In the genomic region with DNA sequence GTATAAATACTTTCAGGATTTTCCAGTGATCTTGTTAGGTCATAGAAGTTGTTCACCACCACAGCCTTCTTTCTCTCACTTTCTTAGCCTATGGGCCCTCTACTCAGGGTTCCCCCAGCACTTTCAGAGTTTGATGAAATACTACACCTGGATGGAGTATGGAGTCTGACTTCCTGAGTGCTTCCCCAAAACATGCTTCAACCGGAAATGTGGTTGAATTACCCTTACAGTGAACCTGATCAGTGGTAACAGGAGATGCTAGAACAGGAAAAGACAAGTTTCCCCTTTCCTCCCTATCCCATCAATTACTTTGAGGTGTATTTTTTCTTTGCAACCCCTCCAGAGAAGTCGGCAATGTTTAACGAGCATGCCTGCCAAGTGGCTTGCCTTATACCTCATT, we compare ENCODE assay signal across 1 cellular context.
TF ChIP-seq lines count a peak whose summit lies in the region.

No MANE protein-coding gene starts in this region.

TF ChIP-seq in GM23338, 12 proteins besides CTCF, POLR2A, EP300 and RAD21 (continued from another document):
- no peak for TF ChIP-seq ZNF462 (CRISPR knock-in tag; IDR thresholded peaks at IDR 0.05)
- no peak for TF ChIP-seq STAT1 (IDR thresholded peaks at IDR 0.05; ENCODE audit: unreplicated experiment)
- TF ChIP-seq EZH2 (IDR thresholded peaks at IDR 0.05; ENCODE audit: low read depth, unreplicated experiment), result no peak
- no peak for TF ChIP-seq CREB1 (CRISPR knock-in tag; IDR thresholded peaks at IDR 0.05; ENCODE audit: low read depth)
- TF ChIP-seq ETS1 (IDR thresholded peaks at IDR 0.05), result no peak
- no peak for TF ChIP-seq ZNF331 (CRISPR knock-in tag; IDR thresholded peaks at IDR 0.05; ENCODE audit: low read depth)
- TF ChIP-seq JUNB (IDR thresholded peaks at IDR 0.05; ENCODE audit: unreplicated experiment), result no peak
- no peak for TF ChIP-seq POLR2AphosphoS5 (IDR thresholded peaks at IDR 0.05; ENCODE audit: low read depth)
- TF ChIP-seq NANOG (IDR thresholded peaks at IDR 0.05; ENCODE audit: borderline replicate concordance), result no peak
- TF ChIP-seq, protein P1, sequence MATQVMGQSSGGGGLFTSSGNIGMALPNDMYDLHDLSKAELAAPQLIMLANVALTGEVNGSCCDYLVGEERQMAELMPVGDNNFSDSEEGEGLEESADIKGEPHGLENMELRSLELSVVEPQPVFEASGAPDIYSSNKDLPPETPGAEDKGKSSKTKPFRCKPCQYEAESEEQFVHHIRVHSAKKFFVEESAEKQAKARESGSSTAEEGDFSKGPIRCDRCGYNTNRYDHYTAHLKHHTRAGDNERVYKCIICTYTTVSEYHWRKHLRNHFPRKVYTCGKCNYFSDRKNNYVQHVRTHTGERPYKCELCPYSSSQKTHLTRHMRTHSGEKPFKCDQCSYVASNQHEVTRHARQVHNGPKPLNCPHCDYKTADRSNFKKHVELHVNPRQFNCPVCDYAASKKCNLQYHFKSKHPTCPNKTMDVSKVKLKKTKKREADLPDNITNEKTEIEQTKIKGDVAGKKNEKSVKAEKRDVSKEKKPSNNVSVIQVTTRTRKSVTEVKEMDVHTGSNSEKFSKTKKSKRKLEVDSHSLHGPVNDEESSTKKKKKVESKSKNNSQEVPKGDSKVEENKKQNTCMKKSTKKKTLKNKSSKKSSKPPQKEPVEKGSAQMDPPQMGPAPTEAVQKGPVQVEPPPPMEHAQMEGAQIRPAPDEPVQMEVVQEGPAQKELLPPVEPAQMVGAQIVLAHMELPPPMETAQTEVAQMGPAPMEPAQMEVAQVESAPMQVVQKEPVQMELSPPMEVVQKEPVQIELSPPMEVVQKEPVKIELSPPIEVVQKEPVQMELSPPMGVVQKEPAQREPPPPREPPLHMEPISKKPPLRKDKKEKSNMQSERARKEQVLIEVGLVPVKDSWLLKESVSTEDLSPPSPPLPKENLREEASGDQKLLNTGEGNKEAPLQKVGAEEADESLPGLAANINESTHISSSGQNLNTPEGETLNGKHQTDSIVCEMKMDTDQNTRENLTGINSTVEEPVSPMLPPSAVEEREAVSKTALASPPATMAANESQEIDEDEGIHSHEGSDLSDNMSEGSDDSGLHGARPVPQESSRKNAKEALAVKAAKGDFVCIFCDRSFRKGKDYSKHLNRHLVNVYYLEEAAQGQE (IDR thresholded peaks at IDR 0.05; ENCODE audit: unreplicated experiment), result no peak
